In genomic region chr14:20989787-20990600, GRCh38 we compare ENCODE assay signal across 1 cellular context.
TF ChIP-seq lines count a peak whose summit lies in the region.

Gene METTL17 (plus strand): TSS chr14:20989980. CDS start chr14:20990003, 23 bp downstream.

TF ChIP-seq in K562, 482 proteins besides CTCF, POLR2A, EP300 and RAD21 (continued from another document and continues in another):
- no peak for TF ChIP-seq ZNF316 (IDR thresholded peaks at IDR 0.05)
- no peak for TF ChIP-seq HINFP (tag; conservative IDR thresholded peaks at IDR 0.05; ENCODE audit: low read depth)
- no peak for TF ChIP-seq FOXJ2 (tag; IDR thresholded peaks at IDR 0.05)
- TF ChIP-seq CHD2 (IDR thresholded peaks at IDR 0.05; ENCODE audit: low read depth, low read length): peak; percentile 66
- no peak for TF ChIP-seq TCF3 (CRISPR knock-in tag; IDR thresholded peaks at IDR 0.05)
- TF ChIP-seq POLR2G (IDR thresholded peaks at IDR 0.05; ENCODE audit: low read depth, low read length): peak; percentile 84
- TF ChIP-seq MTA3 (IDR thresholded peaks at IDR 0.05; ENCODE audit: borderline replicate concordance): no peak
- peak; percentile 19; the same call in 1 of the 2 replicates for TF ChIP-seq NKRF (IDR thresholded peaks at IDR 0.05; ENCODE audit: borderline replicate concordance)
- TF ChIP-seq CBX2 (IDR thresholded peaks at IDR 0.05; ENCODE audit: insufficient read depth, low read length, poor library complexity, severe bottlenecking): no peak
- no peak for TF ChIP-seq ZNF740 (CRISPR knock-in tag; IDR thresholded peaks at IDR 0.05)
- TF ChIP-seq ZNF740 (tag; IDR thresholded peaks at IDR 0.05): no peak
- TF ChIP-seq CREB5 (CRISPR knock-in tag; IDR thresholded peaks at IDR 0.05): no peak
- no peak for TF ChIP-seq SOX6 (IDR thresholded peaks at IDR 0.05)
- no peak for TF ChIP-seq TCF7 (IDR thresholded peaks at IDR 0.05; ENCODE audit: borderline replicate concordance)
- no peak for TF ChIP-seq ZFP91 (CRISPR knock-in tag; IDR thresholded peaks at IDR 0.05)
- TF ChIP-seq MXI1 (IDR thresholded peaks at IDR 0.05; ENCODE audit: low read depth, low read length): no peak
- no peak for TF ChIP-seq SP1 (CRISPR knock-in tag; IDR thresholded peaks at IDR 0.05)
- peak; percentile 40 for TF ChIP-seq TAF1 (IDR thresholded peaks at IDR 0.05; ENCODE audit: control insufficient read depth, extremely low read depth, insufficient read depth, low read length, severe bottlenecking)
- no peak for TF ChIP-seq MGA (IDR thresholded peaks at IDR 0.05)
- TF ChIP-seq REST (CRISPR knock-in tag; IDR thresholded peaks at IDR 0.05; ENCODE audit: low read depth): no peak
- TF ChIP-seq ATF2 (CRISPR knock-in tag; IDR thresholded peaks at IDR 0.05): no peak
- 0 out of 4 replicates have a peak, but pooled peaks of 1 of the 2 experiments have one; percentile 50 for TF ChIP-seq UBTF (IDR thresholded peaks at IDR 0.05; ENCODE audit: borderline replicate concordance in 1 of 2, low read depth in 2 of 2, low read length in 2 of 2)
- no peak for TF ChIP-seq MED1 (CRISPR knock-in tag; IDR thresholded peaks at IDR 0.05; ENCODE audit: borderline replicate concordance)
- TF ChIP-seq KDM4B (IDR thresholded peaks at IDR 0.05; ENCODE audit: borderline replicate concordance in 2 of 2, low read depth in 1 of 2): peak in 1 of 2 experiments; percentile 85; a peak in 1 of 4 replicates
